Comparison of ENCODE assay signal across 26 cellular contexts in genomic region chr4:171246948-171247347, GRCh38.
"Had no signal": no experiment of that assay in that cellular context is flagged by ENCODE, and none has a peak within 500 bp of the region (broad histone marks: within the 10 kb centered on the region; RNA-seq: fewer than 3 reads in every experiment).

No MANE protein-coding gene starts in this region.

- H3K27me3 ChIP-seq: left lung, neutrophil, right atrium auricular region, right lobe of liver, stomach, testis, tibial artery, upper lobe of right lung had no signal

- H3K9me3 Mint-ChIP-seq: nephron had no signal

- DNase-seq: left colon; left lung; lower lobe of right lung; mammary epithelial cell; mesenchymal stem cell; naive thymus-derived CD8-positive, alpha-beta T cell; occipital lobe; right lobe of liver; stimulated activated CD4-positive, alpha-beta T cell treated with anti-CD3 and anti-CD28 coated beads, Interleukin-12 subunit alpha, Interleukin-12 subunit beta, amount 100 ng/mL, for 4 hours; stimulated activated CD4-positive, alpha-beta T cell treated with anti-CD3 and anti-CD28 coated beads, Interleukin-15, amount 100 ng/mL, for 24 hours; stimulated activated CD4-positive, alpha-beta T cell treated with anti-CD3 and anti-CD28 coated beads, Interleukin-2, amount 100 ng/mL, for 24 hours; stimulated activated CD4-positive, alpha-beta T cell treated with anti-CD3 and anti-CD28 coated beads, Interleukin-4, amount 100 ng/mL, for 1 hour; stimulated activated naive B cell treated with anti-CD40 and anti-IgM and Interleukin-4, amounts not matched to agents 10 μg/mL and 1 μg/mL and 100 μg/mL, for 72 hours; stimulated activated naive CD8-positive, alpha-beta T cell treated with anti-CD3 and anti-CD28 coated beads, Interleukin-15, Interleukin-2, amounts not matched to agents 100 U/mL and 50 U/mL, for 24 hours; stomach; testis; tibial artery; trophoblast cell; upper lobe of right lung had no signal

- H3K4me1 ChIP-seq: left lung, lower lobe of right lung, right atrium auricular region, right lobe of liver, stomach, testis, tibial artery, upper lobe of right lung had no signal

- H3K27ac Mint-ChIP-seq: naive thymus-derived CD8-positive, alpha-beta T cell; nephron; progenitor cell of endocrine pancreas; stimulated activated naive B cell treated with anti-CD40 and anti-IgM and Interleukin-4, amounts not matched to agents 10 μg/mL and 1 μg/mL and 100 μg/mL, for 72 hours had no signal

- H3K4me3 Mint-ChIP-seq: naive thymus-derived CD8-positive, alpha-beta T cell; nephron; neural crest cell; stimulated activated naive B cell treated with anti-CD40 and anti-IgM and Interleukin-4, amounts not matched to agents 10 μg/mL and 1 μg/mL and 100 μg/mL, for 72 hours had no signal

- H3K36me3 ChIP-seq: left lung, lower lobe of right lung, neutrophil, right atrium auricular region, right lobe of liver, stomach, tibial artery, upper lobe of right lung had no signal

- FAIRE-seq: keratinocyte, urothelium cell line had no signal

- H3K4me3 ChIP-seq: left lung, lower lobe of right lung, right atrium auricular region, right lobe of liver, stomach, testis, tibial artery, upper lobe of right lung had no signal

- H3K27ac ChIP-seq: left lung, lower lobe of right lung, neutrophil, right atrium auricular region, right lobe of liver, stomach, testis, tibial artery, upper lobe of right lung had no signal

- H3K4me1 Mint-ChIP-seq: naive thymus-derived CD8-positive, alpha-beta T cell; nephron; neural crest cell; stimulated activated naive B cell treated with anti-CD40 and anti-IgM and Interleukin-4, amounts not matched to agents 10 μg/mL and 1 μg/mL and 100 μg/mL, for 72 hours had no signal

- ATAC-seq: left colon; left lung; lower lobe of right lung; naive thymus-derived CD8-positive, alpha-beta T cell; right lobe of liver; stimulated activated naive B cell treated with anti-CD40 and anti-IgM and Interleukin-4, amounts not matched to agents 10 μg/mL and 1 μg/mL and 100 μg/mL, for 72 hours; stimulated activated naive CD8-positive, alpha-beta T cell treated with anti-CD3 and anti-CD28 coated beads, Interleukin-15, Interleukin-2, amounts not matched to agents 100 U/mL and 50 U/mL, for 24 hours; upper lobe of right lung had no signal

- H3K36me3 Mint-ChIP-seq: naive thymus-derived CD8-positive, alpha-beta T cell; stimulated activated naive B cell treated with anti-CD40 and anti-IgM and Interleukin-4, amounts not matched to agents 10 μg/mL and 1 μg/mL and 100 μg/mL, for 72 hours had no signal

- H3K27me3 Mint-ChIP-seq: naive thymus-derived CD8-positive, alpha-beta T cell; progenitor cell of endocrine pancreas; stimulated activated naive B cell treated with anti-CD40 and anti-IgM and Interleukin-4, amounts not matched to agents 10 μg/mL and 1 μg/mL and 100 μg/mL, for 72 hours had no signal

- H3K9me3 ChIP-seq: lower lobe of right lung, neutrophil, right atrium auricular region, right lobe of liver, stomach, testis, tibial artery, upper lobe of right lung had no signal
